24 cellular contexts compared by ENCODE assay signal in the genomic region with DNA sequence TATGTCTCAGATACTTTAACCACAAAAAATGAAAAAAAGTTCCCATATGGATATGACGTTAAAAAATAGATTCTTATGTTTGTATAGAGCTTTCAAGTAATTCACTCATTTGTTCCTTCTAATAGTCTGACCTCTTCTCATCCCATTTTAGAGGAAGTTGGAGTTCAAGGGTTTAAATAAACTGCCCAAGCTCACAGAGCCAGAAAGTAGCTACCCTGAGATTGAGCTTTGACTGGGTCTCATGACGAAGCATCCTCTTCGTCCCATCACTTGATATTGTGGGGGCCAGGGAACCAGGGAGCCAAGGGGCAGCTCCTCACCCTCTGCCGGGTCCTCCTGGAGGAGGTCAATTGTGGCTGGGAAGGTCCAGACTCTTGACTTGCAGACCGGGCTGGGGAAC.
"Had no signal": no experiment of that assay in that cellular context is flagged by ENCODE, and none has a peak within 500 bp of the region (broad histone marks: within the 10 kb centered on the region; RNA-seq: fewer than 3 reads in every experiment).

No MANE protein-coding gene starts in this region.

- H3K27me3 ChIP-seq: neutrophil, right lobe of liver, tibial nerve, upper lobe of right lung, uterus had no signal

- H3K4me3 ChIP-seq: left ventricle myocardium inferior, lower lobe of right lung, right lobe of liver, thoracic aorta, tibial nerve, upper lobe of right lung, uterus had no signal

- DNase-seq: cortex of kidney; effector memory CD8-positive, alpha-beta T cell; hypothalamus; immature natural killer cell; islet precursor cell; kidney glomerular epithelial cell; left colon; left ventricle myocardium inferior; lower lobe of right lung; natural killer cell; right lobe of liver; small intestine; stimulated activated CD4-positive, alpha-beta T cell treated with anti-CD3 and anti-CD28 coated beads, Interleukin-15, amount 100 ng/mL, for 24 hours; stimulated activated CD4-positive, alpha-beta T cell treated with anti-CD3 and anti-CD28 coated beads, Interleukin-2, amount 100 ng/mL, for 48 hours; stimulated activated naive B cell treated with anti-CD40 and anti-IgM and Interleukin-4, amounts not matched to agents 10 μg/mL and 1 μg/mL and 100 μg/mL, for 72 hours; upper lobe of right lung; uterus had no signal

- ATAC-seq: effector memory CD8-positive, alpha-beta T cell; left colon; lower lobe of right lung; natural killer cell; stimulated activated naive B cell treated with anti-CD40 and anti-IgM and Interleukin-4, amounts not matched to agents 10 μg/mL and 1 μg/mL and 100 μg/mL, for 72 hours; upper lobe of right lung had no signal

- H3K27ac ChIP-seq: left ventricle myocardium inferior, lower lobe of right lung, neutrophil, parathyroid adenoma, right lobe of liver, thoracic aorta, tibial nerve, upper lobe of right lung had no signal

- H3K4me1 ChIP-seq: lower lobe of right lung, parathyroid adenoma, right lobe of liver, upper lobe of right lung, uterus had no signal

- H3K27ac Mint-ChIP-seq: effector memory CD8-positive, alpha-beta T cell; immature natural killer cell; natural killer cell; progenitor cell of endocrine pancreas; stimulated activated naive B cell treated with anti-CD40 and anti-IgM and Interleukin-4, amounts not matched to agents 10 μg/mL and 1 μg/mL and 100 μg/mL, for 72 hours; stimulated activated naive CD8-positive, alpha-beta T cell treated with anti-CD3 and anti-CD28 coated beads, Interleukin-15, Interleukin-2, amounts not matched to agents 100 ng/mL and 50 ng/mL, for 24 hours had no signal

- H3K27me3 Mint-ChIP-seq: effector memory CD8-positive, alpha-beta T cell; stimulated activated naive B cell treated with anti-CD40 and anti-IgM and Interleukin-4, amounts not matched to agents 10 μg/mL and 1 μg/mL and 100 μg/mL, for 72 hours had no signal

- H3K9me3 ChIP-seq: left ventricle myocardium inferior, lower lobe of right lung, neutrophil, right lobe of liver, thoracic aorta, tibial nerve, upper lobe of right lung, uterus had no signal

- H3K9me3 Mint-ChIP-seq: effector memory CD8-positive, alpha-beta T cell; natural killer cell; neural crest cell; stimulated activated naive B cell treated with anti-CD40 and anti-IgM and Interleukin-4, amounts not matched to agents 10 μg/mL and 1 μg/mL and 100 μg/mL, for 72 hours; stimulated activated naive CD8-positive, alpha-beta T cell treated with anti-CD3 and anti-CD28 coated beads, Interleukin-15, Interleukin-2, amounts not matched to agents 100 ng/mL and 50 ng/mL, for 24 hours had no signal

- H3K4me3 Mint-ChIP-seq: effector memory CD8-positive, alpha-beta T cell; immature natural killer cell; natural killer cell; neural crest cell; stimulated activated naive B cell treated with anti-CD40 and anti-IgM and Interleukin-4, amounts not matched to agents 10 μg/mL and 1 μg/mL and 100 μg/mL, for 72 hours; stimulated activated naive CD8-positive, alpha-beta T cell treated with anti-CD3 and anti-CD28 coated beads, Interleukin-15, Interleukin-2, amounts not matched to agents 100 ng/mL and 50 ng/mL, for 24 hours had no signal

- H3K36me3 ChIP-seq: left ventricle myocardium inferior, lower lobe of right lung, neutrophil, right lobe of liver, thoracic aorta, upper lobe of right lung, uterus had no signal

- H3K36me3 Mint-ChIP-seq: stimulated activated naive B cell treated with anti-CD40 and anti-IgM and Interleukin-4, amounts not matched to agents 10 μg/mL and 1 μg/mL and 100 μg/mL, for 72 hours had no signal
